Comparison of ENCODE assay signal across 8 cellular contexts in genomic region chr12:26939953-26940352, GRCh38. TPM values are rescaled to one million over a fixed set of nuclear protein-coding genes. Genes with fewer than 3 reads are reported as not detected.
DNase-seq lines count a peak whose midpoint lies in the region; ATAC-seq, FAIRE-seq and TF ChIP-seq lines count a peak whose summit lies in the region.

No MANE protein-coding gene starts in this region.

- CTCF ChIA-PET in naive thymus-derived CD4-positive, alpha-beta T cell (lab: Charles Lee): no interaction called here

- ATAC-seq in naive thymus-derived CD4-positive, alpha-beta T cell: no peak
- no peak for ATAC-seq in HG03045 (IDR thresholded peaks at IDR 0.05; ENCODE audit: unreplicated experiment)

- peaks cover 52 to 57% (median 55%) of the 10 kb centered on the region in 3 donors for H3K4me1 Mint-ChIP-seq in IgD-negative memory B cell
- H3K4me1 Mint-ChIP-seq in astrocyte (ENCODE audit: low read depth, unreplicated experiment): peaks cover 21% of the 10 kb centered on the region
- H3K4me1 Mint-ChIP-seq in naive thymus-derived CD4-positive, alpha-beta T cell: peaks cover 42 to 78% (median 72%) of the 10 kb centered on the region in 7 donors

- peak overlapping the region in 2 of 3 donors; percentile 89 to 99 for H3K27ac Mint-ChIP-seq in IgD-negative memory B cell
- H3K27ac Mint-ChIP-seq in astrocyte (ENCODE audit: unreplicated experiment): no peak overlapping the region
- peak overlapping the region; percentile 57 to 99 (median 93) for H3K27ac Mint-ChIP-seq in naive thymus-derived CD4-positive, alpha-beta T cell

- H3K9ac ChIP-seq in astrocyte (ENCODE audit: low read length): peak overlapping the region; percentile 97

- H3K9me3 Mint-ChIP-seq in IgD-negative memory B cell: no peaks in the 10 kb centered on the region
- H3K9me3 Mint-ChIP-seq in astrocyte (ENCODE audit: unreplicated experiment): no peaks in the 10 kb centered on the region
- peaks cover 0 to 2% (median 0%) of the 10 kb centered on the region in 11 donors for H3K9me3 Mint-ChIP-seq in naive thymus-derived CD4-positive, alpha-beta T cell

- intact Hi-C loops in naive thymus-derived CD4-positive, alpha-beta T cell (cut with micrococcal nuclease): loop anchor here (1.0 to 10.0 kb wide), 9 partner anchors 14 to 1888 kb away; partner anchors contain the start of genes BMAL2 (in 1 of the 2), CCDC91 (in 1 of the 2), DNAI7 (in 1 of the 2) and ETFRF1 (in 1 of the 2)

- H3K4me1 ChIP-seq in astrocyte (ENCODE audit: insufficient read depth, low read length): peaks cover 26% of the 10 kb centered on the region
- H3K4me1 ChIP-seq in naive thymus-derived CD4-positive, alpha-beta T cell (ENCODE audit: control insufficient read depth in 2 of 2, insufficient read depth in 2 of 2, low read length in 2 of 2): peaks cover 42 to 44% of the 10 kb centered on the region in 2 donors

- POLR2A ChIA-PET in naive thymus-derived CD4-positive, alpha-beta T cell (lab: Charles Lee): interaction anchor here (0.6 kb wide), 2 partner anchors 75 to 98 kb away, joined by 3 to 4 read pairs; no protein-coding TSS in a partner anchor

- FAIRE-seq in astrocyte (lab: Jason Lieb, UNC): no peak

- H3K4me3 Mint-ChIP-seq in IgD-negative memory B cell (peak overlapping the region; percentile 94 to 99 (median 97)), astrocyte (ENCODE audit: unreplicated experiment) (peak overlapping the region; percentile 99)
- peak overlapping the region; percentile 87 to 99 (median 97) for H3K4me3 Mint-ChIP-seq in naive thymus-derived CD4-positive, alpha-beta T cell

- peak overlapping the region; percentile 90 for H3K4me2 ChIP-seq in astrocyte (ENCODE audit: low read length)

- no peaks in the 10 kb centered on the region for H3K27me3 ChIP-seq in astrocyte (ENCODE audit: insufficient read depth, low read length)
- no peaks in the 10 kb centered on the region for H3K27me3 ChIP-seq in naive thymus-derived CD4-positive, alpha-beta T cell (ENCODE audit: control insufficient read depth in 2 of 2, insufficient read depth in 2 of 2, low read length in 2 of 2)

- TF ChIP-seq CTCF in astrocyte (IDR thresholded peaks at IDR 0.05; ENCODE audit: insufficient read depth, low read depth, low read length): no peak

- H2AFZ ChIP-seq in astrocyte (ENCODE audit: low read depth, low read length): no peak overlapping the region

- DNase-seq in AML-193 (lab: John Stamatoyannopoulos, UW) (peak; percentile 28 to 29), astrocyte (ENCODE audit: low read depth) (no peak), cortex of kidney (lab: John Stamatoyannopoulos, UW) (no peak), pons (ENCODE audit: low spot score) (no peak), HuH-7.5 (ENCODE audit: low spot score) (no peak)
- peak in 1 of 9 donors; percentile 10 for DNase-seq in naive thymus-derived CD4-positive, alpha-beta T cell

- H3K36me3 ChIP-seq in astrocyte (ENCODE audit: insufficient read depth, low read length): no peaks in the 10 kb centered on the region
- peaks cover 0 to 12% (median 0%) of the 10 kb centered on the region in 3 experiments for H3K36me3 ChIP-seq in naive thymus-derived CD4-positive, alpha-beta T cell (ENCODE audit: control insufficient read depth in 2 of 3, insufficient read depth in 3 of 3, low read length in 3 of 3)

- peaks cover 94% of the 10 kb centered on the region for H3K79me2 ChIP-seq in astrocyte (ENCODE audit: insufficient read depth, low read length)

- H3K9me3 ChIP-seq in astrocyte (ENCODE audit: insufficient read depth, low read depth, low read length): no peaks in the 10 kb centered on the region
- no peaks in the 10 kb centered on the region for H3K9me3 ChIP-seq in naive thymus-derived CD4-positive, alpha-beta T cell (ENCODE audit: control insufficient read depth in 2 of 3, low read length in 3 of 3)

- peak overlapping the region; percentile 97 for H3K4me3 ChIP-seq in astrocyte (ENCODE audit: insufficient read depth, low read depth, low read length)
- peak overlapping the region; percentile 96 for H3K4me3 ChIP-seq in naive thymus-derived CD4-positive, alpha-beta T cell (ENCODE audit: low read length)

- peaks cover 61% of the 10 kb centered on the region for H4K20me1 ChIP-seq in astrocyte (ENCODE audit: insufficient read depth, low read length)

- H3K27me3 Mint-ChIP-seq in IgD-negative memory B cell (no peaks in the 10 kb centered on the region), astrocyte (ENCODE audit: low read depth, unreplicated experiment) (no peaks in the 10 kb centered on the region)
- peaks cover 0 to 3% (median 0%) of the 10 kb centered on the region in 5 donors for H3K27me3 Mint-ChIP-seq in naive thymus-derived CD4-positive, alpha-beta T cell

- no peak overlapping the region for H3K27ac ChIP-seq in astrocyte (ENCODE audit: low read depth, low read length)
- H3K27ac ChIP-seq in naive thymus-derived CD4-positive, alpha-beta T cell (ENCODE audit: low read depth, low read length): peak overlapping the region; percentile 94

- H3K36me3 Mint-ChIP-seq in IgD-negative memory B cell: peaks cover 7% of the 10 kb centered on the region
- H3K36me3 Mint-ChIP-seq in astrocyte (ENCODE audit: low read depth, unreplicated experiment): peaks cover 3% of the 10 kb centered on the region
- H3K36me3 Mint-ChIP-seq in naive thymus-derived CD4-positive, alpha-beta T cell: peaks cover 0 to 21% (median 7%) of the 10 kb centered on the region in 5 donors

RNA-seq across cellular contexts. Expression of gene FGFR1OP2, which starts 1.7 kb away (rescaled TPM):
- 66.2 TPM for polyA plus RNA-seq in IgD-negative memory B cell
- total RNA-seq in astrocyte: 36.7 and 39.2 TPM in 2 replicates
- total RNA-seq in naive thymus-derived CD4-positive, alpha-beta T cell: 10 to 100 TPM; 35.6 to 84.0 (median 79.0) TPM
- polyA plus RNA-seq in naive thymus-derived CD4-positive, alpha-beta T cell: 10 to 100 TPM; 80.7 to 90.3 TPM

RNA-seq across cellular contexts. Expression of gene INTS13, which starts 2.2 kb away (rescaled TPM):
- 14.6 TPM for polyA plus RNA-seq in IgD-negative memory B cell
- 29.6 and 33.7 TPM in 2 replicates for total RNA-seq in astrocyte
- total RNA-seq in naive thymus-derived CD4-positive, alpha-beta T cell: 10 to 100 TPM; 13.2 to 46.7 (median 19.0) TPM
- polyA plus RNA-seq in naive thymus-derived CD4-positive, alpha-beta T cell: 10 to 100 TPM; 18.5 to 25.8 TPM

Comparison
In these comparisons a context has a peak if more than half of its experiments do, and no peak if none do; other contexts are left out.
1. DNase-seq: peak in AML-193 (2 of 2); none in astrocyte (single experiment), cortex of kidney (single experiment), pons (single experiment) and HuH-7.5 (single experiment).
2. Peak in every context shown above with its lines, with median percentiles within 50 percentile points of each other: H3K4me3 Mint-ChIP-seq.